14 cellular contexts compared by ENCODE assay signal in genomic region chr1:177809844-177810243, GRCh38.
DNase-seq lines count a peak whose midpoint lies in the region; ATAC-seq, FAIRE-seq and TF ChIP-seq lines count a peak whose summit lies in the region.
"Had no signal": no experiment of that assay in that cellular context is flagged by ENCODE, and none has a peak within 500 bp of the region (broad histone marks: within the 10 kb centered on the region; RNA-seq: fewer than 3 reads in every experiment).

No MANE protein-coding gene starts in this region.

- no peak overlapping the region for H3K27ac Mint-ChIP-seq in T-helper 17 cell
- H3K27ac Mint-ChIP-seq in activated naive CD8-positive, alpha-beta T cell treated with anti-CD3 and anti-CD28 coated beads, Interleukin-2, amount 50 U/mL, for 24 hours: no peak overlapping the region
- H3K27ac Mint-ChIP-seq: activated CD8-positive, alpha-beta memory T cell treated with anti-CD3 and anti-CD28 coated beads, Interleukin-2, amount 10 ng/mL, durations not matched to agents 7 days and 5 days; immature natural killer cell had no signal

- no peaks in the 10 kb centered on the region for H3K9me3 ChIP-seq in MM.1S (replicated peaks; ENCODE audit: insufficient read depth, low read length)
- no peaks in the 10 kb centered on the region for H3K9me3 ChIP-seq in T-helper 17 cell (ENCODE audit: control insufficient read depth, low read length, poor library complexity, severe bottlenecking)
- no peaks in the 10 kb centered on the region for H3K9me3 ChIP-seq in kidney (ENCODE audit: control insufficient read depth in 1 of 2, low read length in 2 of 2)
- H3K9me3 ChIP-seq: upper lobe of left lung had no signal

- peaks cover 5% of the 10 kb centered on the region for H3K9me3 Mint-ChIP-seq in activated naive CD8-positive, alpha-beta T cell treated with anti-CD3 and anti-CD28 coated beads, Interleukin-2, amount 50 U/mL, for 24 hours

- H3K4me1 ChIP-seq in MM.1S (ENCODE audit: low read length): peaks cover 16% of the 10 kb centered on the region
- H3K4me1 ChIP-seq in kidney (ENCODE audit: control insufficient read depth in 1 of 2, insufficient read depth in 1 of 2, low read depth in 1 of 2, low read length in 2 of 2): no peaks in the 10 kb centered on the region
- H3K4me1 ChIP-seq: upper lobe of left lung had no signal

- no peaks in the 10 kb centered on the region for H3K4me1 Mint-ChIP-seq in T-helper 17 cell
- no peaks in the 10 kb centered on the region for H3K4me1 Mint-ChIP-seq in activated naive CD8-positive, alpha-beta T cell treated with anti-CD3 and anti-CD28 coated beads, Interleukin-2, amount 50 U/mL, for 24 hours
- H3K4me1 Mint-ChIP-seq: immature natural killer cell had no signal

- peak; percentile 65 for ATAC-seq in GM18505 (IDR thresholded peaks at IDR 0.05; ENCODE audit: unreplicated experiment)
- peak; percentile 93 for ATAC-seq in GM19351 (IDR thresholded peaks at IDR 0.05; ENCODE audit: unreplicated experiment)
- peak; percentile 99 for ATAC-seq in HG02973 (IDR thresholded peaks at IDR 0.05; ENCODE audit: unreplicated experiment)
- ATAC-seq in HG02852 (IDR thresholded peaks at IDR 0.05; ENCODE audit: unreplicated experiment): no peak
- ATAC-seq in T-helper 17 cell: no peak
- ATAC-seq in activated naive CD8-positive, alpha-beta T cell treated with anti-CD3 and anti-CD28 coated beads, Interleukin-2, amount 50 U/mL, for 24 hours: no peak
- ATAC-seq: activated CD8-positive, alpha-beta memory T cell treated with anti-CD3 and anti-CD28 coated beads, Interleukin-2, amount 10 ng/mL, durations not matched to agents 7 days and 5 days had no signal

- no peak for TF ChIP-seq POLR2A in GM18505 (IDR thresholded peaks at IDR 0.05; ENCODE audit: borderline replicate concordance, extremely low read depth, insufficient read depth, insufficient read length)

- no peaks in the 10 kb centered on the region for H3K27me3 Mint-ChIP-seq in T-helper 17 cell
- H3K27me3 Mint-ChIP-seq in activated naive CD8-positive, alpha-beta T cell treated with anti-CD3 and anti-CD28 coated beads, Interleukin-2, amount 50 U/mL, for 24 hours: no peaks in the 10 kb centered on the region
- H3K27me3 Mint-ChIP-seq: activated CD8-positive, alpha-beta memory T cell treated with anti-CD3 and anti-CD28 coated beads, Interleukin-2, amount 10 ng/mL, durations not matched to agents 7 days and 5 days had no signal

- H3F3A ChIP-seq in MM.1S (ENCODE audit: insufficient read depth, low read length): peaks cover 9% of the 10 kb centered on the region

- TF ChIP-seq CTCF in MM.1S (IDR thresholded peaks at IDR 0.05; ENCODE audit: low read length) (no peak), kidney (IDR thresholded peaks at IDR 0.05; ENCODE audit: borderline replicate concordance, extremely low read depth, insufficient read depth) (no peak)

- H2AFZ ChIP-seq in MM.1S (ENCODE audit: low read length): no peak overlapping the region

- H3K4me3 ChIP-seq in MM.1S (ENCODE audit: low read length) (no peak overlapping the region), kidney (ENCODE audit: low read length in 2 of 2) (no peak overlapping the region)
- H3K4me3 ChIP-seq: upper lobe of left lung had no signal

- no peak for FAIRE-seq in kidney (lab: Jason Lieb, UNC)
- FAIRE-seq: G401.6 had no signal

- H3K79me2 ChIP-seq in MM.1S (ENCODE audit: low read length): no peaks in the 10 kb centered on the region

- intact Hi-C loops in kidney (cut with DNase I): no loop called here

- H4K20me1 ChIP-seq in MM.1S (ENCODE audit: insufficient read depth, low read length): no peaks in the 10 kb centered on the region

- no peaks in the 10 kb centered on the region for H3K27me3 ChIP-seq in MM.1S (replicated peaks; ENCODE audit: insufficient read depth, low read length)
- H3K27me3 ChIP-seq: upper lobe of left lung had no signal

- H3K36me3 ChIP-seq in MM.1S (replicated peaks; ENCODE audit: insufficient read depth, low read length) (no peaks in the 10 kb centered on the region), kidney (ENCODE audit: control insufficient read depth in 1 of 2, insufficient read depth in 2 of 2, low read length in 2 of 2) (no peaks in the 10 kb centered on the region)
- H3K36me3 ChIP-seq: upper lobe of left lung had no signal

- H3K9me2 ChIP-seq in MM.1S (replicated peaks; ENCODE audit: insufficient read depth, low read length): no peaks in the 10 kb centered on the region

- no peaks in the 10 kb centered on the region for H3K36me3 Mint-ChIP-seq in T-helper 17 cell (ENCODE audit: low read depth)
- no peaks in the 10 kb centered on the region for H3K36me3 Mint-ChIP-seq in activated naive CD8-positive, alpha-beta T cell treated with anti-CD3 and anti-CD28 coated beads, Interleukin-2, amount 50 U/mL, for 24 hours (ENCODE audit: low read depth)
- H3K36me3 Mint-ChIP-seq: activated CD8-positive, alpha-beta memory T cell treated with anti-CD3 and anti-CD28 coated beads, Interleukin-2, amount 10 ng/mL, durations not matched to agents 7 days and 5 days; immature natural killer cell had no signal

- DNase-seq in MM.1S (peak; percentile 88), T-helper 17 cell (no peak), kidney (no peak)
- no peak for DNase-seq in activated naive CD8-positive, alpha-beta T cell treated with anti-CD3 and anti-CD28 coated beads, Interleukin-2, amount 50 U/mL, for 24 hours
- DNase-seq: activated CD8-positive, alpha-beta memory T cell treated with anti-CD3 and anti-CD28 coated beads, Interleukin-2, amount 10 ng/mL, durations not matched to agents 7 days and 5 days; cortex of kidney; immature natural killer cell; OCI-M1; upper lobe of left lung had no signal

- H3K9ac ChIP-seq in MM.1S (ENCODE audit: low read length): no peak overlapping the region
- no peak overlapping the region for H3K9ac ChIP-seq in kidney (ENCODE audit: low read length in 2 of 2)

- H3K4me2 ChIP-seq in MM.1S (ENCODE audit: low read depth, low read length): peak overlapping the region; percentile 19; the same call in 1 of the 2 replicates

- H3K27ac ChIP-seq in MM.1S (ENCODE audit: low read length) (peak overlapping the region; percentile 33; the same call in 1 of the 2 replicates), kidney (ENCODE audit: low read depth in 2 of 2, low read length in 2 of 2) (no peak overlapping the region)
- H3K27ac ChIP-seq: upper lobe of left lung had no signal

- no peak overlapping the region for H3K4me3 Mint-ChIP-seq in T-helper 17 cell
- no peak overlapping the region for H3K4me3 Mint-ChIP-seq in activated naive CD8-positive, alpha-beta T cell treated with anti-CD3 and anti-CD28 coated beads, Interleukin-2, amount 50 U/mL, for 24 hours
- H3K4me3 Mint-ChIP-seq: activated CD8-positive, alpha-beta memory T cell treated with anti-CD3 and anti-CD28 coated beads, Interleukin-2, amount 10 ng/mL, durations not matched to agents 7 days and 5 days; immature natural killer cell had no signal

Comparison
In these comparisons a context has a peak if more than half of its experiments do, and no peak if none do; other contexts are left out.
1. ATAC-seq: peak in GM18505 (single experiment), GM19351 (single experiment) and HG02973 (single experiment); none in HG02852 (single experiment), T-helper 17 cell (single experiment) and activated naive CD8-positive, alpha-beta T cell treated with anti-CD3 and anti-CD28 coated beads, Interleukin-2, amount 50 U/mL, for 24 hours (single experiment).